20 cellular contexts compared by ENCODE assay signal in genomic region chr4:21884615-21885014, GRCh38.
DNase-seq lines count a peak whose midpoint lies in the region; ATAC-seq and TF ChIP-seq lines count a peak whose summit lies in the region.
"Had no signal": no experiment of that assay in that cellular context is flagged by ENCODE, and none has a peak within 500 bp of the region (broad histone marks: within the 10 kb centered on the region; RNA-seq: fewer than 3 reads in every experiment).

No MANE protein-coding gene starts in this region.

- H3K79me2 ChIP-seq in ACC112 (ENCODE audit: control insufficient read depth, insufficient read depth, low read length, unreplicated experiment): no peaks in the 10 kb centered on the region

- H2AFZ ChIP-seq in ACC112 (ENCODE audit: low read length, unreplicated experiment): no peak overlapping the region

- no peak for TF ChIP-seq CTCF in GM13976 (IDR thresholded peaks at IDR 0.05; ENCODE audit: borderline replicate concordance, control extremely low read depth, extremely low read depth, insufficient read depth, missing control alignments)

- no peaks in the 10 kb centered on the region for H3K36me3 ChIP-seq in ACC112 (ENCODE audit: insufficient read depth, low read length)
- H3K36me3 ChIP-seq: BLaER1 had no signal

- no peak overlapping the region for H3K4me3 ChIP-seq in ACC112 (ENCODE audit: low read depth, low read length)
- H3K4me3 ChIP-seq: BLaER1 had no signal

- ATAC-seq in HG03342 (IDR thresholded peaks at IDR 0.05; ENCODE audit: unreplicated experiment) (peak; percentile 32), HG03039 (IDR thresholded peaks at IDR 0.05; ENCODE audit: unreplicated experiment) (no peak)
- ATAC-seq: CD8-positive, alpha-beta T cell had no signal

- H3K27me3 ChIP-seq in ACC112 (ENCODE audit: insufficient read depth, low read length): no peaks in the 10 kb centered on the region
- H3K27me3 ChIP-seq: BLaER1 had no signal

- peaks cover 42% of the 10 kb centered on the region for H3K4me1 ChIP-seq in ACC112 (ENCODE audit: control insufficient read depth, insufficient read depth, low read length, unreplicated experiment)
- H3K4me1 ChIP-seq: BLaER1 had no signal

- H3K27ac ChIP-seq in ACC112 (ENCODE audit: low read depth, low read length) (peak overlapping the region; percentile 84), cingulate gyrus (ENCODE audit: low read depth, low read length) (peak overlapping the region; percentile 15)
- H3K27ac ChIP-seq: BLaER1, HL-60 had no signal

- in situ Hi-C loops in GM13976 (cut with MboI; ENCODE audit: low sequenced_read_pairs, unreplicated experiment): no loop called here

- peak; percentile 16 for DNase-seq in activated CD4-positive, alpha-beta T cell treated with anti-CD3 and anti-CD28 coated beads for 48 hours
- no peak for DNase-seq in activated CD4-positive, alpha-beta T cell treated with anti-CD3 and anti-CD28 coated beads for 1 hour
- DNase-seq in ureter (ENCODE audit: low spot score) (no peak), GM13976 (ENCODE audit: low spot score) (no peak)
- DNase-seq: CD8-positive, alpha-beta T cell; DMS79 treated with DMSO at 0.1 percent for 48 hours; H9; KBM-7; NCI-H1417 treated with DMSO at 0.1 percent for 48 hours; NCI-H1930; NCI-H2171; NCI-H446 treated with DMSO at 0.1 percent for 48 hours; RPMI8226; SIG-M5 had no signal
